ENCODE assay signal across 10 cellular contexts in genomic region chr12:51846209-51846779, GRCh38. TPM values are rescaled to one million over a fixed set of nuclear protein-coding genes. Genes with fewer than 3 reads are reported as not detected.
DNase-seq lines count a peak whose midpoint lies in the region; ATAC-seq and TF ChIP-seq lines count a peak whose summit lies in the region.
"Had no signal": no experiment of that assay in that cellular context is flagged by ENCODE, and none has a peak within 500 bp of the region (broad histone marks: within the 10 kb centered on the region; RNA-seq: fewer than 3 reads in every experiment).

No MANE protein-coding gene starts in this region.

- H3K9me2 ChIP-seq in MM.1S (replicated peaks; ENCODE audit: insufficient read depth, low read length), result no peaks in the 10 kb centered on the region

- CTCF ChIA-PET in activated naive CD4-positive, alpha-beta T cell treated with anti-CD3 and anti-CD28 coated beads, Interleukin-2, amount 10 ng/mL, durations not matched to agents 7 days and 5 days (lab: Charles Lee), result no interaction called here

- peaks cover 94% of the 10 kb centered on the region for H3K27me3 Mint-ChIP-seq in activated naive CD4-positive, alpha-beta T cell treated with anti-CD3 and anti-CD28 coated beads, Interleukin-2, amount 10 ng/mL, durations not matched to agents 7 days and 5 days
- no peaks in the 10 kb centered on the region for H3K27me3 Mint-ChIP-seq in mesothelial cell of epicardium (ENCODE audit: low read depth)

- no peak for TF ChIP-seq EP300 in tibial nerve (IDR thresholded peaks at IDR 0.05)

- peaks cover 28% of the 10 kb centered on the region for H3K27me3 ChIP-seq in ascending aorta
- H3K27me3 ChIP-seq in tibial nerve, result peaks cover 0 to 22% of the 10 kb centered on the region in 2 donors
- peaks cover 90% of the 10 kb centered on the region for H3K27me3 ChIP-seq in foreskin keratinocyte
- peaks cover 86% of the 10 kb centered on the region for H3K27me3 ChIP-seq in MM.1S (replicated peaks; ENCODE audit: insufficient read depth, low read length)

- H3K4me1 ChIP-seq in ascending aorta (peaks cover 0 to 14% of the 10 kb centered on the region in 2 donors), tibial nerve (peaks cover 0 to 58% (median 23%) of the 10 kb centered on the region in 4 donors), foreskin keratinocyte (no peaks in the 10 kb centered on the region), MM.1S (ENCODE audit: low read length) (no peaks in the 10 kb centered on the region)

- no peak overlapping the region for H3K4me2 ChIP-seq in MM.1S (ENCODE audit: low read depth, low read length)

- H3K9ac ChIP-seq in MM.1S (ENCODE audit: low read length), result no peak overlapping the region

- no peaks in the 10 kb centered on the region for H3F3A ChIP-seq in MM.1S (ENCODE audit: insufficient read depth, low read length)

- H3K36me3 ChIP-seq in ascending aorta, result no peaks in the 10 kb centered on the region
- H3K36me3 ChIP-seq in tibial nerve, result no peaks in the 10 kb centered on the region
- H3K36me3 ChIP-seq in MM.1S (replicated peaks; ENCODE audit: insufficient read depth, low read length), result no peaks in the 10 kb centered on the region

- no peaks in the 10 kb centered on the region for H3K79me2 ChIP-seq in MM.1S (ENCODE audit: low read length)

- DNase-seq in activated naive CD4-positive, alpha-beta T cell treated with anti-CD3 and anti-CD28 coated beads, Interleukin-2, amount 10 ng/mL, durations not matched to agents 7 days and 5 days, result no peak
- no peak for DNase-seq in activated naive CD4-positive, alpha-beta T cell treated with Interleukin-2 at 50 U/mL for 16 hours
- DNase-seq in ascending aorta (ENCODE audit: low spot score in 2 of 2), result no peak
- DNase-seq in mesothelial cell of epicardium (ENCODE audit: low spot score in 2 of 2, unreplicated experiment in 2 of 2), result no peak
- no peak for DNase-seq in tibial nerve (ENCODE audit: low spot score in 2 of 2)
- DNase-seq in foreskin keratinocyte, result no peak
- DNase-seq in MM.1S, result no peak
- DNase-seq: effector CD4-positive, alpha-beta T cell had no signal

- H3K4me3 ChIP-seq in ascending aorta (peak overlapping the region; percentile 64 to 69), tibial nerve (peak overlapping the region; percentile 63 to 80 (median 71)), MM.1S (ENCODE audit: low read length) (no peak overlapping the region)

- H3K36me3 Mint-ChIP-seq in activated naive CD4-positive, alpha-beta T cell treated with anti-CD3 and anti-CD28 coated beads, Interleukin-2, amount 10 ng/mL, durations not matched to agents 7 days and 5 days, result no peaks in the 10 kb centered on the region
- H3K36me3 Mint-ChIP-seq in mesothelial cell of epicardium, result no peaks in the 10 kb centered on the region

- H3K4me1 Mint-ChIP-seq in activated naive CD4-positive, alpha-beta T cell treated with anti-CD3 and anti-CD28 coated beads, Interleukin-2, amount 10 ng/mL, durations not matched to agents 7 days and 5 days, result peaks cover 15% of the 10 kb centered on the region
- peaks cover 30% of the 10 kb centered on the region for H3K4me1 Mint-ChIP-seq in mesothelial cell of epicardium

- intact Hi-C loops in ascending aorta (cut with DNase I), result no loop called here

- no peak for ATAC-seq in GM18858 (IDR thresholded peaks at IDR 0.05; ENCODE audit: unreplicated experiment)
- ATAC-seq in foreskin keratinocyte, result no peak

- TF ChIP-seq POLR2A in tibial nerve (IDR thresholded peaks at IDR 0.05), result no peak

- H3K9me3 Mint-ChIP-seq in activated naive CD4-positive, alpha-beta T cell treated with anti-CD3 and anti-CD28 coated beads, Interleukin-2, amount 10 ng/mL, durations not matched to agents 7 days and 5 days, result no peaks in the 10 kb centered on the region
- H3K9me3 Mint-ChIP-seq in mesothelial cell of epicardium, result no peaks in the 10 kb centered on the region

- peak overlapping the region; percentile 52 for H3K4me3 Mint-ChIP-seq in activated naive CD4-positive, alpha-beta T cell treated with anti-CD3 and anti-CD28 coated beads, Interleukin-2, amount 10 ng/mL, durations not matched to agents 7 days and 5 days
- H3K4me3 Mint-ChIP-seq in mesothelial cell of epicardium, result peak overlapping the region; percentile 79

- H3K27ac ChIP-seq in ascending aorta (no peak overlapping the region), tibial nerve (peak overlapping the region; percentile 84 to 94 (median 92)), foreskin keratinocyte (no peak overlapping the region), MM.1S (ENCODE audit: low read length) (no peak overlapping the region)

- WGBS in tibial nerve, 2 donors, result 57 to 58% methylated on average over 21 of the region's 21 CpGs

- H4K20me1 ChIP-seq in MM.1S (ENCODE audit: insufficient read depth, low read length), result no peaks in the 10 kb centered on the region

- H3K9me3 ChIP-seq in ascending aorta (no peaks in the 10 kb centered on the region), tibial nerve (no peaks in the 10 kb centered on the region), MM.1S (replicated peaks; ENCODE audit: insufficient read depth, low read length) (no peaks in the 10 kb centered on the region)

- no peak overlapping the region for H2AFZ ChIP-seq in MM.1S (ENCODE audit: low read length)

- H3K27ac Mint-ChIP-seq in activated naive CD4-positive, alpha-beta T cell treated with anti-CD3 and anti-CD28 coated beads, Interleukin-2, amount 10 ng/mL, durations not matched to agents 7 days and 5 days, result no peak overlapping the region
- peak overlapping the region; percentile 71 for H3K27ac Mint-ChIP-seq in mesothelial cell of epicardium

- TF ChIP-seq CTCF in ascending aorta (IDR thresholded peaks at IDR 0.05) (no peak), mesothelial cell of epicardium (IDR thresholded peaks at IDR 0.05; ENCODE audit: unreplicated experiment) (no peak), tibial nerve (IDR thresholded peaks at IDR 0.05) (no peak), foreskin keratinocyte (conservative IDR thresholded peaks at IDR 0.05) (no peak), MM.1S (IDR thresholded peaks at IDR 0.05; ENCODE audit: low read length) (no peak)

RNA-seq across cellular contexts. Expression of gene FIGNL2, which starts 2.2 kb away (rescaled TPM):
- total RNA-seq in ascending aorta (not detected), mesothelial cell of epicardium (4.8 to 5.2 TPM (median 5.2 TPM) in 3 replicates), tibial nerve (1 to 10 TPM; 1.1 to 2.1 (median 1.3) TPM), foreskin keratinocyte (0.03 TPM in 1 of 2 replicates, not detected in the other)
- 0.01 TPM in 1 of 2 replicates, not detected in the other for polyA plus RNA-seq in foreskin keratinocyte

RNA-seq across cellular contexts. Expression of gene ANKRD33, which starts 41.6 kb away (rescaled TPM):
- total RNA-seq in ascending aorta, result not detected
- 0.18 to 0.27 TPM (median 0.22 TPM) in 3 replicates for total RNA-seq in mesothelial cell of epicardium
- total RNA-seq in tibial nerve, result under 1 TPM in 2 of 4 donors, not detected in 2; 0.60 to 0.66 TPM
- total RNA-seq in foreskin keratinocyte, result not detected in 2 replicates
- polyA plus RNA-seq in foreskin keratinocyte, result not detected in 2 replicates
- total RNA-seq: kidney epithelial cell had no signal

Comparison
In these comparisons a context has a peak if more than half of its experiments do, and no peak if none do; other contexts are left out.
1. H3K27ac ChIP-seq: peak in tibial nerve (4 of 4); none in ascending aorta (0 of 2), foreskin keratinocyte (single experiment) and MM.1S (single experiment).